Comparison of ENCODE assay signal across 23 cellular contexts in genomic region chr3:179430277-179430870, GRCh38.
"Had no signal": no experiment of that assay in that cellular context is flagged by ENCODE, and none has a peak within 500 bp of the region (broad histone marks: within the 10 kb centered on the region; RNA-seq: fewer than 3 reads in every experiment).

No MANE protein-coding gene starts in this region.

- H3K9me3 ChIP-seq: testis, uterus had no signal

- H3K27me3 ChIP-seq: hepatocyte, neural progenitor cell, testis, uterus had no signal

- H3K27ac ChIP-seq: hepatocyte, neural progenitor cell, testis, uterus had no signal

- H3K4me3 Mint-ChIP-seq: activated B cell treated with CpG ODN at 0.5 μM for 24 hours; activated CD4-positive, alpha-beta T cell treated with anti-CD3 and anti-CD28 coated beads for 36 hours; brain; naive thymus-derived CD4-positive, alpha-beta T cell; neural progenitor cell; T-cell; T-helper 2 cell treated with Interferon-gamma antibody and Interleukin-4, amounts not matched to agents 5 μg/mL and 100 μg/mL, for 36 hours had no signal

- H3K36me3 Mint-ChIP-seq: activated naive CD4-positive, alpha-beta T cell treated with anti-CD3 and anti-CD28 coated beads, Interleukin-2, amount 50 U/mL, for 72 hours; T-cell had no signal

- ATAC-seq: activated CD4-positive, alpha-beta T cell treated with anti-CD3 and anti-CD28 coated beads for 36 hours; activated naive CD4-positive, alpha-beta T cell treated with anti-CD3 and anti-CD28 coated beads, Interleukin-2, amount 50 U/mL, for 72 hours; naive thymus-derived CD4-positive, alpha-beta T cell; sciatic nerve; T-cell had no signal

- DNase-seq: activated B cell treated with CpG ODN at 0.5 μM for 24 hours; activated CD4-positive, alpha-beta T cell treated with anti-CD3 and anti-CD28 coated beads for 36 hours; activated CD4-positive, alpha-beta T cell treated with anti-CD3 and anti-CD28 coated beads, Interleukin-2, amount 50 U/mL, for 48 hours; activated gamma-delta T cell; aorta; caudate nucleus; erythroblast; foreskin melanocyte; mesendoderm; naive thymus-derived CD4-positive, alpha-beta T cell; stimulated activated CD4-positive, alpha-beta T cell treated with anti-CD3 and anti-CD28 coated beads, Interleukin-15, amount 100 ng/mL, for 24 hours; stimulated activated naive B cell treated with anti-CD40 and anti-IgM and Interleukin-4, amounts not matched to agents 10 μg/mL and 1 μg/mL and 100 μg/mL, for 72 hours; T-cell; testis; trophoblast cell; uterus had no signal

- H3K27me3 Mint-ChIP-seq: activated B cell treated with CpG ODN at 0.5 μM for 24 hours; stimulated activated naive B cell treated with anti-CD40 and anti-IgM and Interleukin-4, amounts not matched to agents 10 μg/mL and 1 μg/mL and 100 μg/mL, for 72 hours had no signal

- H3K9ac ChIP-seq: neural progenitor cell had no signal

- H3K36me3 ChIP-seq: neural progenitor cell, uterus had no signal

- H3K4me3 ChIP-seq: hepatocyte, neural progenitor cell, smooth muscle cell, testis, uterus had no signal

- H3K4me1 Mint-ChIP-seq: activated CD4-positive, alpha-beta T cell treated with anti-CD3 and anti-CD28 coated beads for 36 hours; T-cell had no signal

- H3K27ac Mint-ChIP-seq: activated B cell treated with CpG ODN at 0.5 μM for 24 hours; activated CD4-positive, alpha-beta T cell treated with anti-CD3 and anti-CD28 coated beads for 36 hours; naive thymus-derived CD4-positive, alpha-beta T cell; neural progenitor cell; T-cell; T-helper 2 cell treated with Interferon-gamma antibody and Interleukin-4, amounts not matched to agents 5 μg/mL and 100 μg/mL, for 36 hours had no signal

- H3K4me2 ChIP-seq: hepatocyte, neural progenitor cell, smooth muscle cell had no signal

- H3K9me3 Mint-ChIP-seq: activated B cell treated with CpG ODN at 0.5 μM for 24 hours; activated naive CD4-positive, alpha-beta T cell treated with anti-CD3 and anti-CD28 coated beads, Interleukin-2, amount 50 U/mL, for 72 hours; brain; naive thymus-derived CD4-positive, alpha-beta T cell; neural progenitor cell; stimulated activated naive B cell treated with anti-CD40 and anti-IgM and Interleukin-4, amounts not matched to agents 10 μg/mL and 1 μg/mL and 100 μg/mL, for 72 hours; T-cell; T-helper 2 cell treated with Interferon-gamma antibody and Interleukin-4, amounts not matched to agents 5 μg/mL and 100 μg/mL, for 36 hours had no signal

- H2AFZ ChIP-seq: hepatocyte, neural progenitor cell had no signal

- H3K4me1 ChIP-seq: testis, uterus had no signal
